Comparison of ENCODE assay signal across 9 cellular contexts in the genomic region with DNA sequence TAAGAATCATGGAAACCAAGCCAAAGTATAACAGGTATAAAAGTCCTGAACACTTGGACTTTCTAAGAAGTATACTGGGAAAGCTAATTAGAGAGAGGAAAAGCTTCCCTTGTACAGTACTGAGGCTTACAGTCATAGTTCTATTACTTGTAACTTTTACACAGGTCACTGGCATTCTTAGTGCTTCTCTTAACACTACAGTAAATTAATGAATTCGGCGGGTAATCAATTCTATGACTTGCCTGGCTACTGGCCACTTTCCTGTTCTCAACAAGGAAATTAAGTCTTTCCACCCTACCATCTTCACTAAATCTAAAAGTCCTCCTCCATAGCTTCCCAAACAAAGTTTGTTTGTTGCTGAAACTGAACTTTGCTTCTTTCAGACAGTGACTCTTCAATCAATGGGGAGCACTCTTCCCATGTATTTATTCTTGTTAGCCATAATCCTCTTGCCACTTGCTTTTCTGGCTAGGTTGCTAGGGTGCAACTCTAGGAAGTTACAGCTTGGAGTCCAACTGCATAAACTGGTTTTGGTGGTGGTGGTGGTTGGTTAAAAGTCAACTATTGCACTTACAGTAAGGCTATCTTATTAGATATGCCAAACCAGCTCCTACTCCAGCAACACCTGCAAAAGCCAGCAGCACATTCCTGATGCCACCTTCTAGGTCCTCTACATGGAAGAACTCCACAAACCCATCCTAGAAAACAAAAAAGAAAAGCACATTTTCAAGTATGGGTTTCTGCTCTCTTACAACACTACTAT. TPM values are rescaled to one million over a fixed set of nuclear protein-coding genes. Genes with fewer than 3 reads are reported as not detected.
A peak's percentile ranks its signal among the peaks of the same experiment; 100 is the strongest.
DNase-seq lines count a peak whose midpoint lies in the region; ATAC-seq, FAIRE-seq and TF ChIP-seq lines count a peak whose summit lies in the region.
"Had no signal": no experiment of that assay in that cellular context is flagged by ENCODE, and none has a peak within 500 bp of the region (broad histone marks: within the 10 kb centered on the region; RNA-seq: fewer than 3 reads in every experiment).

No MANE protein-coding gene starts in this region.

- H2AFZ ChIP-seq in K562 (ENCODE audit: low read depth, low read length) = no peak overlapping the region

- BruUV-seq in K562 (replicated peaks; lab: Mats Ljungman, UMichigan) = no TSS peak

- no peak for TF ChIP-seq CTCF in heart right ventricle (IDR thresholded peaks at IDR 0.05)
- TF ChIP-seq CTCF in K562 (IDR thresholded peaks at IDR 0.05 in 2 of 3, conservative IDR thresholded peaks at IDR 0.05 in 1 of 3; ENCODE audit: insufficient read depth in 2 of 3, low read depth in 1 of 3, low read length in 3 of 3) = no peak
- no peak for TF ChIP-seq CTCF in lung (IDR thresholded peaks at IDR 0.05; ENCODE audit: control extremely low read depth, extremely low read depth)
- no peak for TF ChIP-seq CTCF in vagina (IDR thresholded peaks at IDR 0.05)

- FAIRE-seq in K562 (lab: Jason Lieb, UNC) = no peak
- no peak for FAIRE-seq in H54 (lab: Jason Lieb, UNC)
- FAIRE-seq: islet of Langerhans had no signal

- no peaks in the 10 kb centered on the region for H3K9me1 ChIP-seq in K562 (ENCODE audit: control insufficient read depth, insufficient read depth, low read length)

- H3K4me3 ChIP-seq in heart right ventricle = peak overlapping the region; percentile 82 to 99 (median 96)
- peak overlapping the region; percentile 98 for H3K4me3 ChIP-seq in K562
- peak overlapping the region; percentile 87 for H3K4me3 ChIP-seq in lung
- H3K4me3 ChIP-seq in vagina = peak overlapping the region; percentile 86 to 99

- TF ChIP-seq POLR2A in K562 (conservative IDR thresholded peaks at IDR 0.05) = peak; percentile 54; the same call in 1 of the 2 replicates
- TF ChIP-seq POLR2A in vagina (IDR thresholded peaks at IDR 0.05) = no peak
- TF ChIP-seq POLR2A in H54 (IDR thresholded peaks at IDR 0.05; ENCODE audit: low read depth, low read length) = no peak

- H3K79me2 ChIP-seq in K562 (ENCODE audit: control insufficient read depth, insufficient read depth, low read length) = peaks cover 74% of the 10 kb centered on the region

- H3K9ac ChIP-seq in K562 (ENCODE audit: insufficient read depth in 1 of 2, low read depth in 2 of 2, low read length in 2 of 2) = peak overlapping the region; percentile 88 to 97

- ATAC-seq in heart right ventricle (no peak), Right ventricle myocardium superior (ENCODE audit: poor library complexity) (no peak), K562 (no peak), lung (ENCODE audit: insufficient read depth, low FRiP score) (no peak), GM18511 (IDR thresholded peaks at IDR 0.05; ENCODE audit: unreplicated experiment) (no peak)

- POLR2A ChIA-PET in K562 (lab: Yijun Ruan, JAX) = interaction anchor here (0.6 to 11.0 kb wide), 18 partner anchors 9 to 1110 kb away, joined by 3 to 148 read pairs (median 3); a partner anchor contains a TSS

- DNase-seq in heart right ventricle = no peak
- no peak for DNase-seq in Right ventricle myocardium superior
- peak in 1 of 4 experiments; percentile 4 for DNase-seq in K562 (ENCODE audit: extremely low read depth in 1 of 4, low spot score in 3 of 4)
- no peak for DNase-seq in lung (ENCODE audit: low spot score)
- no peak for DNase-seq in vagina (ENCODE audit: extremely low spot score in 2 of 2)
- DNase-seq in H54 (ENCODE audit: insufficient read length, low spot score) = no peak
- DNase-seq in SIG-M5 treated with dmso at 0.1 percent for 504 hours (lab: John Stamatoyannopoulos, UW; ENCODE audit: unreplicated experiment) = no peak

- peak in 1 of 2 experiments; percentile 7; a peak in 1 of 4 replicates for TF ChIP-seq RAD21 in K562 (CRISPR knock-in tag; conservative IDR thresholded peaks at IDR 0.05 in 1 of 2, IDR thresholded peaks at IDR 0.05 in 1 of 2)

- H3K36me3 ChIP-seq in heart right ventricle (peaks cover 0 to 71% (median 42%) of the 10 kb centered on the region in 9 donors), K562 (ENCODE audit: control insufficient read depth, insufficient read depth, low read length) (peaks cover 65% of the 10 kb centered on the region), lung (ENCODE audit: control insufficient read depth in 2 of 2, insufficient read depth in 2 of 2, low read length in 2 of 2) (peaks cover 20 to 26% of the 10 kb centered on the region in 2 donors), vagina (peaks cover 4 to 64% of the 10 kb centered on the region in 2 donors)

- in situ Hi-C loops in K562 (cut with MboI) = no loop called here

- H3K4me1 ChIP-seq in heart right ventricle (peaks cover 12 to 58% (median 50%) of the 10 kb centered on the region in 9 donors), K562 (replicated peaks in 1 of 2; ENCODE audit: control insufficient read depth in 2 of 2, insufficient read depth in 2 of 2, low read length in 2 of 2) (peaks cover 10 to 19% of the 10 kb centered on the region in 2 experiments; a peak in 4 of 5 replicates), lung (ENCODE audit: control insufficient read depth in 2 of 2, insufficient read depth in 2 of 2, low read length in 2 of 2) (peaks cover 2 to 17% of the 10 kb centered on the region in 2 donors), vagina (peaks cover 52% of the 10 kb centered on the region)

- H3K27ac ChIP-seq in heart right ventricle (peak overlapping the region; percentile 91 to 100 (median 100)), K562 (ENCODE audit: extremely low read depth, low read depth, low read length) (peak overlapping the region; percentile 29), lung (ENCODE audit: low read depth in 1 of 2, low read length in 1 of 2) (peak overlapping the region; percentile 80 to 99), vagina (peak overlapping the region; percentile 100)

- H3K27me3 ChIP-seq in heart right ventricle (no peaks in the 10 kb centered on the region), K562 (ENCODE audit: control insufficient read depth in 2 of 2, insufficient read depth in 2 of 2, low read length in 2 of 2) (no peaks in the 10 kb centered on the region), lung (ENCODE audit: control insufficient read depth, insufficient read depth) (no peaks in the 10 kb centered on the region), vagina (no peaks in the 10 kb centered on the region)

- WGBS in heart right ventricle, 2 donors = 3 to 5% methylated on average over 2 of the region's 2 CpGs
- 3% methylated on average over 2 of the region's 2 CpGs for WGBS in K562 (ENCODE audit: insufficient coverage, low coverage, missing lambda C conversion rate)
- WGBS in lung, 2 donors = 5 to 51% methylated on average over 2 of the region's 2 CpGs

- intact Hi-C loops in heart right ventricle (cut with DNase I) (loop anchor here in 5 of 10 donors (1.0 to 5.0 kb wide), 5 partner anchors 10 to 45 kb away; no protein-coding TSS in a partner anchor), Right ventricle myocardium superior (cut with DNase I) (no loop called here), K562 (cut with micrococcal nuclease) (loop anchor here (5.0 kb wide), 1 partner anchor 235 kb away; no protein-coding TSS in a partner anchor), vagina (cut with DNase I) (loop anchor here (5.0 kb wide), 1 partner anchor 40 kb away; no protein-coding TSS in a partner anchor)

- H3K9me3 ChIP-seq in heart right ventricle (no peaks in the 10 kb centered on the region), K562 (replicated peaks; ENCODE audit: control insufficient read depth, insufficient read depth, low read depth, low read length) (no peaks in the 10 kb centered on the region), lung (ENCODE audit: control insufficient read depth in 2 of 2, insufficient read depth in 1 of 2, low read length in 1 of 2) (no peaks in the 10 kb centered on the region), vagina (no peaks in the 10 kb centered on the region)

- no peak for TF ChIP-seq EP300 in K562 (IDR thresholded peaks at IDR 0.05; ENCODE audit: low read length)

- H4K20me1 ChIP-seq in K562 (replicated peaks; ENCODE audit: control insufficient read depth, insufficient read depth, low read length) = peaks cover 51% of the 10 kb centered on the region

- CTCF ChIA-PET in K562 (lab: Yijun Ruan, JAX; ENCODE audit: low intra/inter-chr PET ratio) = interaction anchor here (1.1 kb wide), 1 partner anchor 43 kb away, joined by 4 read pairs; no protein-coding TSS in a partner anchor

- peak overlapping the region; percentile 97 for H3K4me2 ChIP-seq in K562 (ENCODE audit: insufficient read depth, low read length)

RNA-seq across cellular contexts. Expression of a gene that starts 2.4 kb away (rescaled TPM):
- total RNA-seq in heart right ventricle (100 to 1,000 TPM in 8 of 10 donors, 10 to 100 TPM in 2; 76.4 to 155 (median 122) TPM), Right ventricle myocardium superior (85.9 TPM), K562 (2014; rRNA removed) (129 and 138 TPM in 2 replicates), K562 (2014; rRNA removed; fragmentation: Illumina TruSeq; extraction: Trizol) (153 and 184 TPM in 2 replicates), K562 (2015; rRNA removed; fragmentation: Illumina TruSeq; extraction: Trizol) (109 and 120 TPM in 2 replicates), K562 (2021) (200 and 224 TPM in 2 replicates), lung (100 to 1,000 TPM; 293 to 336 TPM), vagina (181 TPM)
- polyA plus RNA-seq in heart right ventricle (10 to 100 TPM; 54.3 to 77.7 TPM), K562 (2011; rRNA removed) (144 and 222 TPM in 2 replicates), K562 (2014; fragmentation: Illumina TruSeq; extraction: Trizol) (147 and 158 TPM in 2 replicates), K562 (2014; fragmentation: Nextera tagmentation; extraction: Ambion mirVana) (10 to 100 TPM; 27.1 to 31.0 TPM), K562 (2014; rRNA removed) (131 and 143 TPM in 2 replicates), lung (100 to 1,000 TPM; 109 to 307 TPM)
- total RNA-seq in K562 (2011; cell fraction: chromatin; rRNA removed; ENCODE audit: low replicate concordance) = 200 and 281 TPM in 2 replicates
- 147 and 148 TPM in 2 replicates for total RNA-seq in K562 (2011; cell fraction: nucleolus; rRNA removed)
- 206 and 295 TPM in 2 replicates for total RNA-seq in K562 (2011; cell fraction: nucleoplasm; rRNA removed)
- 86.7 and 94.2 TPM in 2 replicates for polyA plus RNA-seq in K562 (2011; cell fraction: cytosol; rRNA removed)
- polyA plus RNA-seq in K562 (2011; cell fraction: nucleus; rRNA removed) = 179 and 244 TPM in 2 replicates
- 139 and 140 TPM in 2 replicates for polyA plus RNA-seq in K562 (2012)
- 221 and 238 TPM in 2 replicates for polyA minus RNA-seq in K562 (2011; rRNA and poly(A)+ RNA removed)
- polyA minus RNA-seq in K562 (2011; cell fraction: cytosol; rRNA and poly(A)+ RNA removed) = 104 and 109 TPM in 2 replicates
- polyA minus RNA-seq in K562 (2011; cell fraction: nucleus; rRNA and poly(A)+ RNA removed) = 141 and 172 TPM in 2 replicates

RNA-seq across cellular contexts. Expression of a gene that starts 27.8 kb away (rescaled TPM):
- total RNA-seq in heart right ventricle (10 to 100 TPM; 22.2 to 86.5 (median 40.7) TPM), Right ventricle myocardium superior (64.4 TPM), K562 (2014; rRNA removed) (35.6 and 43.6 TPM in 2 replicates), K562 (2014; rRNA removed; fragmentation: Illumina TruSeq; extraction: Trizol) (18.8 and 20.3 TPM in 2 replicates), K562 (2015; rRNA removed; fragmentation: Illumina TruSeq; extraction: Trizol) (22.8 and 25.5 TPM in 2 replicates), K562 (2021) (163 and 212 TPM in 2 replicates), lung (100 to 1,000 TPM in 1 of 2 donors, 10 to 100 TPM in 1; 23.2 to 104 TPM), vagina (64.6 TPM)
- polyA plus RNA-seq in heart right ventricle (10 to 100 TPM; 46.6 to 71.4 TPM), K562 (2011; rRNA removed) (53.8 and 132 TPM in 2 replicates), K562 (2014; fragmentation: Illumina TruSeq; extraction: Trizol) (116 and 156 TPM in 2 replicates), K562 (2014; fragmentation: Nextera tagmentation; extraction: Ambion mirVana) (10 to 100 TPM; 12.7 to 14.8 TPM), K562 (2014; rRNA removed) (104 and 137 TPM in 2 replicates), lung (10 to 100 TPM; 36.4 to 59.5 TPM)
- 795 and 1,508 TPM in 2 replicates for total RNA-seq in K562 (2011; cell fraction: chromatin; rRNA removed; ENCODE audit: low replicate concordance)
- total RNA-seq in K562 (2011; cell fraction: nucleolus; rRNA removed) = 712 and 761 TPM in 2 replicates
- 735 and 822 TPM in 2 replicates for total RNA-seq in K562 (2011; cell fraction: nucleoplasm; rRNA removed)
- polyA plus RNA-seq in K562 (2011; cell fraction: cytosol; rRNA removed) = 68.7 and 73.2 TPM in 2 replicates
- 800 and 1,003 TPM in 2 replicates for polyA plus RNA-seq in K562 (2011; cell fraction: nucleus; rRNA removed)
- polyA plus RNA-seq in K562 (2012) = 127 and 192 TPM in 2 replicates
- polyA minus RNA-seq in K562 (2011; rRNA and poly(A)+ RNA removed) = 23.6 and 31.1 TPM in 2 replicates
- polyA minus RNA-seq in K562 (2011; cell fraction: cytosol; rRNA and poly(A)+ RNA removed) = 45.7 and 70.1 TPM in 2 replicates
- 99.2 and 125 TPM in 2 replicates for polyA minus RNA-seq in K562 (2011; cell fraction: nucleus; rRNA and poly(A)+ RNA removed)

RNA-seq across cellular contexts. Expression of a gene that starts 52.4 kb away (rescaled TPM):
- total RNA-seq in heart right ventricle (100 to 1,000 TPM; 115 to 148 (median 132) TPM), Right ventricle myocardium superior (108 TPM), K562 (2014; rRNA removed) (147 and 163 TPM in 2 replicates), K562 (2014; rRNA removed; fragmentation: Illumina TruSeq; extraction: Trizol) (196 and 198 TPM in 2 replicates), K562 (2015; rRNA removed; fragmentation: Illumina TruSeq; extraction: Trizol) (183 and 188 TPM in 2 replicates), K562 (2021) (203 and 219 TPM in 2 replicates), lung (100 to 1,000 TPM; 133 to 245 TPM), vagina (117 TPM)
- polyA plus RNA-seq in heart right ventricle (10 to 100 TPM; 66.7 to 92.6 TPM), K562 (2011; rRNA removed) (133 and 156 TPM in 2 replicates), K562 (2014; fragmentation: Illumina TruSeq; extraction: Trizol) (565 and 605 TPM in 2 replicates), K562 (2014; fragmentation: Nextera tagmentation; extraction: Ambion mirVana) (10 to 100 TPM; 68.1 to 93.9 TPM), K562 (2014; rRNA removed) (197 and 354 TPM in 2 replicates), lung (100 to 1,000 TPM; 133 to 184 TPM)
- 86.7 and 153 TPM in 2 replicates for total RNA-seq in K562 (2011; cell fraction: chromatin; rRNA removed; ENCODE audit: low replicate concordance)
- total RNA-seq in K562 (2011; cell fraction: nucleolus; rRNA removed) = 54.7 and 57.9 TPM in 2 replicates
- total RNA-seq in K562 (2011; cell fraction: nucleoplasm; rRNA removed) = 124 and 201 TPM in 2 replicates
- 116 and 118 TPM in 2 replicates for polyA plus RNA-seq in K562 (2011; cell fraction: cytosol; rRNA removed)
- polyA plus RNA-seq in K562 (2011; cell fraction: nucleus; rRNA removed) = 47.5 and 50.4 TPM in 2 replicates
- polyA plus RNA-seq in K562 (2012) = 174 and 197 TPM in 2 replicates
- polyA minus RNA-seq in K562 (2011; rRNA and poly(A)+ RNA removed) = 60.6 and 80.0 TPM in 2 replicates
- 32.9 and 35.0 TPM in 2 replicates for polyA minus RNA-seq in K562 (2011; cell fraction: cytosol; rRNA and poly(A)+ RNA removed)
- 22.9 and 51.1 TPM in 2 replicates for polyA minus RNA-seq in K562 (2011; cell fraction: nucleus; rRNA and poly(A)+ RNA removed)

Comparison
In these comparisons a context has a peak if more than half of its experiments do, and no peak if none do; other contexts are left out.
1. H3K27ac ChIP-seq: peak in every context shown above with its lines; median percentile 100 in vagina; 100 in heart right ventricle; 90 in lung; 29 in K562.